ENCODE assay signal across 8 cellular contexts in the genomic region with DNA sequence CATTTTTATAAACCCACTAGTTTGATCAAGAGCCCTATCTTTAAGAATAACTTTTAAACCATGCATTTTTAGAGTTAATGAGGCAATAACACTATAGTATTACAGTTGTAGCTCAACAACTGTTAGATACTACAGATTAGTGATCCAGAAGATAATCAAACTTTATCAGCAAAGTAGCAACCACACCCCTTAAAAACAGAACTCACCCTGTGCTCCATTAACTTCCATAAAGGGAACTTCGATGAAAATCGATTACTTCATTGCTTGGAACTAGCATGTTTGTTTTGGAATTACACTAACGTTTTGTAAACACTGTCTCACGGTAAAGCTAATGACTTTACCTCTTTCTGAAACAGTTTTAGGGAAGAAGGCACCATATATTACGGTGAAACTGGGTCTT. TPM values are rescaled to one million over a fixed set of nuclear protein-coding genes. Genes with fewer than 3 reads are reported as not detected.
A peak's percentile ranks its signal among the peaks of the same experiment; 100 is the strongest.
DNase-seq lines count a peak whose midpoint lies in the region; ATAC-seq, FAIRE-seq and TF ChIP-seq lines count a peak whose summit lies in the region.

No MANE protein-coding gene starts in this region.

- H3K9me3 ChIP-seq in HEK293 (ENCODE audit: control insufficient read depth, insufficient read depth, low read depth, low read length), result no peaks in the 10 kb centered on the region
- no peaks in the 10 kb centered on the region for H3K9me3 ChIP-seq in K562 (replicated peaks; ENCODE audit: control insufficient read depth, insufficient read depth, low read depth, low read length)
- H3K9me3 ChIP-seq in mononuclear cell (ENCODE audit: low read depth, low read length), result no peaks in the 10 kb centered on the region

- DNase-seq in K562 (ENCODE audit: extremely low read depth in 1 of 4, low spot score in 3 of 4) (no peak), Ammon's horn (ENCODE audit: low spot score) (no peak), cerebellum (ENCODE audit: low spot score) (no peak)
- no peak for DNase-seq in stimulated activated CD4-positive, alpha-beta T cell treated with anti-CD3 and anti-CD28 coated beads, Interleukin-4, amount 100 ng/mL, for 24 hours

- no peak for TF ChIP-seq POLR2A in K562 (conservative IDR thresholded peaks at IDR 0.05)

- CTCF ChIA-PET in HEK293 (lab: Yijun Ruan, JAX) (interaction anchor here (1.2 to 1.3 kb wide), 2 partner anchors 15 to 612 kb away, joined by 3 read pairs; no protein-coding TSS in a partner anchor), K562 (lab: Yijun Ruan, JAX; ENCODE audit: low intra/inter-chr PET ratio) (no interaction called here)

- H3K27me3 ChIP-seq in K562 (ENCODE audit: control insufficient read depth in 2 of 2, insufficient read depth in 2 of 2, low read length in 2 of 2) (no peaks in the 10 kb centered on the region), mononuclear cell (ENCODE audit: insufficient read depth, low read length) (peaks cover 3% of the 10 kb centered on the region)

- ATAC-seq in K562 (no peak), HG03175 (IDR thresholded peaks at IDR 0.05; ENCODE audit: unreplicated experiment) (no peak)

- no peaks in the 10 kb centered on the region for H3K4me1 ChIP-seq in HEK293 (ENCODE audit: control insufficient read depth, insufficient read depth, low read length)
- H3K4me1 ChIP-seq in K562 (replicated peaks in 1 of 2; ENCODE audit: control insufficient read depth in 2 of 2, insufficient read depth in 2 of 2, low read length in 2 of 2), result peaks cover 0 to 11% of the 10 kb centered on the region in 2 experiments; a peak in 2 of 5 replicates
- peaks cover 32% of the 10 kb centered on the region for H3K4me1 ChIP-seq in mononuclear cell (ENCODE audit: insufficient read depth, low read length)

- WGBS in K562 (ENCODE audit: insufficient coverage, low coverage, missing lambda C conversion rate), result 3% methylated on average over 5 of the region's 5 CpGs

- TF ChIP-seq RAD21 in K562 (CRISPR knock-in tag; conservative IDR thresholded peaks at IDR 0.05 in 1 of 2, IDR thresholded peaks at IDR 0.05 in 1 of 2), result no peak

- in situ Hi-C loops in K562 (cut with MboI), result no loop called here

- H3K4me3 ChIP-seq in HEK293 (ENCODE audit: low read depth, low read length), result peak overlapping the region; percentile 96
- peak overlapping the region; percentile 88 for H3K4me3 ChIP-seq in K562
- H3K4me3 ChIP-seq in mononuclear cell (ENCODE audit: low read length), result peak overlapping the region; percentile 80

- peak; percentile 23 for FAIRE-seq in K562 (lab: Jason Lieb, UNC)

- TF ChIP-seq EP300 in K562 (IDR thresholded peaks at IDR 0.05; ENCODE audit: low read length), result no peak

- TSS peak; percentile 71 for BruUV-seq in K562 (replicated peaks; lab: Mats Ljungman, UMichigan)

- H3K9me1 ChIP-seq in K562 (ENCODE audit: control insufficient read depth, insufficient read depth, low read length), result no peaks in the 10 kb centered on the region

- peak overlapping the region in 1 of 2 experiments; percentile 69; a peak in 3 of 4 replicates for H3K9ac ChIP-seq in K562 (ENCODE audit: insufficient read depth in 1 of 2, low read depth in 2 of 2, low read length in 2 of 2)

- intact Hi-C loops in K562 (cut with micrococcal nuclease), result loop anchor here (2.0 kb wide), 1 partner anchor 84 kb away; no protein-coding TSS in a partner anchor

- H2AFZ ChIP-seq in K562 (ENCODE audit: low read depth, low read length), result no peak overlapping the region

- no peak for TF ChIP-seq CTCF in 22Rv1 (IDR thresholded peaks at IDR 0.05)
- TF ChIP-seq CTCF in HEK293 (tag by site-specific recombination; IDR thresholded peaks at IDR 0.05), result no peak
- no peak for TF ChIP-seq CTCF in K562 (IDR thresholded peaks at IDR 0.05 in 2 of 3, conservative IDR thresholded peaks at IDR 0.05 in 1 of 3; ENCODE audit: insufficient read depth in 2 of 3, low read depth in 1 of 3, low read length in 3 of 3)

- H3K4me2 ChIP-seq in K562 (ENCODE audit: insufficient read depth, low read length), result peak overlapping the region; percentile 89

- H3K79me2 ChIP-seq in K562 (ENCODE audit: control insufficient read depth, insufficient read depth, low read length), result peaks cover 32% of the 10 kb centered on the region

- H3K36me3 ChIP-seq in HEK293 (ENCODE audit: control insufficient read depth in 2 of 2, insufficient read depth in 1 of 2, low read length in 2 of 2) (peaks cover 0 to 1% of the 10 kb centered on the region in 2 experiments; a peak in 1 of 3 replicates), K562 (ENCODE audit: control insufficient read depth, insufficient read depth, low read length) (no peaks in the 10 kb centered on the region)

- POLR2A ChIA-PET in HEK293 (lab: Yijun Ruan, JAX), result interaction anchor here (0.6 to 0.9 kb wide), 4 partner anchors 12 to 425 kb away, joined by 3 read pairs; a partner anchor contains a TSS
- POLR2A ChIA-PET in K562 (lab: Yijun Ruan, JAX), result no interaction called here

- H3K27ac ChIP-seq in 22Rv1 (peak overlapping the region; percentile 66), HEK293 (ENCODE audit: extremely low read depth, low read depth, low read length) (no peak overlapping the region), K562 (ENCODE audit: extremely low read depth, low read depth, low read length) (peak overlapping the region; percentile 66; the same call in 2 of the 3 replicates)

- no peaks in the 10 kb centered on the region for H4K20me1 ChIP-seq in K562 (replicated peaks; ENCODE audit: control insufficient read depth, insufficient read depth, low read length)

TF ChIP-seq in HEK293, 187 proteins besides CTCF, POLR2A, EP300 and RAD21 (continues in another document):
- TF ChIP-seq ZNF2 (tag by site-specific recombination; IDR thresholded peaks at IDR 0.05) (no peak), ZSCAN30 (tag by site-specific recombination; IDR thresholded peaks at IDR 0.05) (no peak), ZNF600 (tag by site-specific recombination; IDR thresholded peaks at IDR 0.05) (no peak), IKZF3 (tag by site-specific recombination; IDR thresholded peaks at IDR 0.05) (peak; percentile 33; the same call in 1 of the 2 replicates)
- TF ChIP-seq, protein P1, sequence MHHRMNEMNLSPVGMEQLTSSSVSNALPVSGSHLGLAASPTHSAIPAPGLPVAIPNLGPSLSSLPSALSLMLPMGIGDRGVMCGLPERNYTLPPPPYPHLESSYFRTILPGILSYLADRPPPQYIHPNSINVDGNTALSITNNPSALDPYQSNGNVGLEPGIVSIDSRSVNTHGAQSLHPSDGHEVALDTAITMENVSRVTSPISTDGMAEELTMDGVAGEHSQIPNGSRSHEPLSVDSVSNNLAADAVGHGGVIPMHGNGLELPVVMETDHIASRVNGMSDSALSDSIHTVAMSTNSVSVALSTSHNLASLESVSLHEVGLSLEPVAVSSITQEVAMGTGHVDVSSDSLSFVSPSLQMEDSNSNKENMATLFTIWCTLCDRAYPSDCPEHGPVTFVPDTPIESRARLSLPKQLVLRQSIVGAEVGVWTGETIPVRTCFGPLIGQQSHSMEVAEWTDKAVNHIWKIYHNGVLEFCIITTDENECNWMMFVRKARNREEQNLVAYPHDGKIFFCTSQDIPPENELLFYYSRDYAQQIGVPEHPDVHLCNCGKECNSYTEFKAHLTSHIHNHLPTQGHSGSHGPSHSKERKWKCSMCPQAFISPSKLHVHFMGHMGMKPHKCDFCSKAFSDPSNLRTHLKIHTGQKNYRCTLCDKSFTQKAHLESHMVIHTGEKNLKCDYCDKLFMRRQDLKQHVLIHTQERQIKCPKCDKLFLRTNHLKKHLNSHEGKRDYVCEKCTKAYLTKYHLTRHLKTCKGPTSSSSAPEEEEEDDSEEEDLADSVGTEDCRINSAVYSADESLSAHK (tag by site-specific recombination; IDR thresholded peaks at IDR 0.05), result no peak

TF ChIP-seq in K562, 482 proteins besides CTCF, POLR2A, EP300 and RAD21 (continues in another document):
- no peak for TF ChIP-seq CEBPG (CRISPR knock-in tag; IDR thresholded peaks at IDR 0.05)
- TF ChIP-seq CEBPG (tag; conservative IDR thresholded peaks at IDR 0.05 in 1 of 2, IDR thresholded peaks at IDR 0.05 in 1 of 2), result 0 out of 4 replicates have a peak, but pooled peaks of 1 of the 2 experiments have one; percentile 6
- no peak for TF ChIP-seq ZNF707 (CRISPR knock-in tag; conservative IDR thresholded peaks at IDR 0.05)

RNA-seq across cellular contexts. Expression of a gene that starts 1.4 kb away (rescaled TPM):
- total RNA-seq in K562 (2011; cell fraction: chromatin; rRNA removed; ENCODE audit: low replicate concordance), result 5.0 and 9.6 TPM in 2 replicates
- 4.3 and 5.8 TPM in 2 replicates for total RNA-seq in K562 (2011; cell fraction: nucleolus; rRNA removed)
- 9.2 and 12.7 TPM in 2 replicates for total RNA-seq in K562 (2011; cell fraction: nucleoplasm; rRNA removed)
- total RNA-seq in K562 (2014; rRNA removed) (5.6 and 6.9 TPM in 2 replicates), K562 (2014; rRNA removed; fragmentation: Illumina TruSeq; extraction: Trizol) (7.3 and 8.0 TPM in 2 replicates), K562 (2015; rRNA removed; fragmentation: Illumina TruSeq; extraction: Trizol) (6.0 and 6.5 TPM in 2 replicates), K562 (2021) (6.5 and 6.9 TPM in 2 replicates), mononuclear cell (21.8 TPM), cerebellum (20.1 TPM)
- polyA plus RNA-seq in K562 (2011; rRNA removed) (3.9 and 4.9 TPM in 2 replicates), K562 (2014; fragmentation: Illumina TruSeq; extraction: Trizol) (4.9 and 6.0 TPM in 2 replicates), K562 (2014; fragmentation: Nextera tagmentation; extraction: Ambion mirVana) (1 to 10 TPM; 2.2 to 2.8 TPM), K562 (2014; rRNA removed) (4.7 and 5.2 TPM in 2 replicates)
- polyA plus RNA-seq in K562 (2011; cell fraction: cytosol; rRNA removed), result 2.4 and 3.8 TPM in 2 replicates
- polyA plus RNA-seq in K562 (2011; cell fraction: nucleus; rRNA removed), result 1.6 and 2.6 TPM in 2 replicates
- polyA plus RNA-seq in K562 (2012), result 4.5 and 7.9 TPM in 2 replicates
- polyA minus RNA-seq in K562 (2011; rRNA and poly(A)+ RNA removed), result 2.7 and 3.4 TPM in 2 replicates
- polyA minus RNA-seq in K562 (2011; cell fraction: cytosol; rRNA and poly(A)+ RNA removed), result 2.0 and 2.5 TPM in 2 replicates
- 2.7 TPM in 2 replicates for polyA minus RNA-seq in K562 (2011; cell fraction: nucleus; rRNA and poly(A)+ RNA removed)
